12 cellular contexts compared by ENCODE assay signal in the genomic region with DNA sequence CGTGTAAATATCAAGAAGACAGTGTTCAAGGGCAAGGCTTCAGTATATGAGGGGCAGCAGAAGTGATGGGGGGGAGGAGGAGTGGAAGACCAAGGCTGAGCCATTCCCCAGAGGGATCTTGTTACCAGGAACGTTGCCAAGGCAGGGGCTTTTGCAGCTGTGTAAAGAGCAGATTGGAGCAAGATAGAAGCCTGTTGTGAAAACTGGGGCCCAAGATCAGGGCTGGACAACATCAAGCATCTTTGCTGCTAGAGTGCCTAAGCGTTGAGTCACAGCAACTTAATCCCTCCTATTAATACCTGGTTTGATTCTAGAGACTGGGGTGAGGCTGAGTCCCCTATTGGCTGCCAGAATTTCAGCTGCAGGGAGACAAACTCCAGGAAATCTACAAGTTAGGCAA. TPM values are rescaled to one million over a fixed set of nuclear protein-coding genes. Genes with fewer than 3 reads are reported as not detected.
DNase-seq lines count a peak whose midpoint lies in the region; ATAC-seq, FAIRE-seq and TF ChIP-seq lines count a peak whose summit lies in the region.
"Had no signal": no experiment of that assay in that cellular context is flagged by ENCODE, and none has a peak within 500 bp of the region (broad histone marks: within the 10 kb centered on the region; RNA-seq: fewer than 3 reads in every experiment).

No MANE protein-coding gene starts in this region.

- intact Hi-C loops in endothelial cell of umbilical vein (cut with micrococcal nuclease): loop anchor here (2.0 kb wide), 1 partner anchor 18 kb away; a partner anchor contains a TSS

- no peak overlapping the region for H3K27ac ChIP-seq in endothelial cell of umbilical vein (ENCODE audit: insufficient read depth, low read depth, low read length)
- H3K27ac ChIP-seq: thoracic aorta had no signal

- dilution Hi-C loops in endothelial cell of umbilical vein (cut with MboI; ENCODE audit: extremely low pct_ligation_motif_present, low sequenced_read_pairs): no loop called here

- H3K4me1 ChIP-seq in endothelial cell of umbilical vein (ENCODE audit: control insufficient read depth, extremely low read depth, insufficient read depth, low read length) (peaks cover 50% of the 10 kb centered on the region), skeletal muscle satellite cell (ENCODE audit: control insufficient read depth, insufficient read depth, low read length) (peaks cover 54% of the 10 kb centered on the region)

- H3K36me3 ChIP-seq in endothelial cell of umbilical vein (ENCODE audit: control insufficient read depth in 2 of 2, extremely low read depth in 1 of 2, insufficient read depth in 2 of 2, low read length in 2 of 2): no peaks in the 10 kb centered on the region
- no peaks in the 10 kb centered on the region for H3K36me3 ChIP-seq in skeletal muscle satellite cell (ENCODE audit: insufficient read depth, low read length)
- H3K36me3 ChIP-seq: thoracic aorta had no signal

- no peaks in the 10 kb centered on the region for H3K27me3 ChIP-seq in endothelial cell of umbilical vein (ENCODE audit: control insufficient read depth in 2 of 2, insufficient read depth in 2 of 2, low read length in 2 of 2)
- H3K27me3 ChIP-seq in skeletal muscle satellite cell (ENCODE audit: control insufficient read depth, insufficient read depth, low read length): no peaks in the 10 kb centered on the region

- CTCF ChIA-PET in endothelial cell of umbilical vein (lab: Charles Lee): no interaction called here

- H3K79me2 ChIP-seq in endothelial cell of umbilical vein (ENCODE audit: control insufficient read depth, insufficient read depth, low read length): no peaks in the 10 kb centered on the region

- H3K4me2 ChIP-seq in endothelial cell of umbilical vein (ENCODE audit: insufficient read depth, low read length): no peak overlapping the region
- peak overlapping the region; percentile 49 for H3K4me2 ChIP-seq in skeletal muscle satellite cell (ENCODE audit: low read length)

- TF ChIP-seq POLR2A in endothelial cell of umbilical vein (IDR thresholded peaks at IDR 0.05; ENCODE audit: low read depth, low read length): no peak

- no peak overlapping the region for H2AFZ ChIP-seq in endothelial cell of umbilical vein (ENCODE audit: low read depth, low read length)

- POLR2A ChIA-PET in endothelial cell of umbilical vein (lab: Charles Lee): no interaction called here

- H3K9ac ChIP-seq in endothelial cell of umbilical vein (replicated peaks; ENCODE audit: extremely low read depth, insufficient read depth, low read length): no peak overlapping the region
- no peak overlapping the region for H3K9ac ChIP-seq in skeletal muscle satellite cell (ENCODE audit: low read depth, low read length)

- TF ChIP-seq CTCF in endothelial cell of umbilical vein (IDR thresholded peaks at IDR 0.05; ENCODE audit: extremely low read depth in 1 of 2, insufficient read depth in 1 of 2, low read depth in 1 of 2, low read length in 2 of 2): no peak

- H4K20me1 ChIP-seq in endothelial cell of umbilical vein (replicated peaks; ENCODE audit: control insufficient read depth, extremely low read depth, insufficient read depth, low read length): no peaks in the 10 kb centered on the region

- H3K9me1 ChIP-seq in endothelial cell of umbilical vein (replicated peaks; ENCODE audit: control insufficient read depth, extremely low read depth, insufficient read depth, low read length): no peaks in the 10 kb centered on the region

- no TSS peak for BruUV-seq in endothelial cell of umbilical vein (replicated peaks; lab: Mats Ljungman, UMichigan)

- no peak for FAIRE-seq in endothelial cell of umbilical vein (lab: Jason Lieb, UNC)

- H3K9me3 ChIP-seq in endothelial cell of umbilical vein (replicated peaks; ENCODE audit: control insufficient read depth, insufficient read depth, low read length) (no peaks in the 10 kb centered on the region), skeletal muscle satellite cell (replicated peaks; ENCODE audit: low read length) (no peaks in the 10 kb centered on the region)

- ATAC-seq in GM19328 (IDR thresholded peaks at IDR 0.05; ENCODE audit: unreplicated experiment): no peak

- H3K4me3 ChIP-seq in endothelial cell of umbilical vein (replicated peaks in 1 of 3; ENCODE audit: insufficient read depth in 1 of 3, low read depth in 1 of 3, low read length in 3 of 3) (no peak overlapping the region), skeletal muscle satellite cell (ENCODE audit: low read length) (no peak overlapping the region)
- H3K4me3 ChIP-seq: thoracic aorta had no signal

- DNase-seq in NCI-H345 (lab: John Stamatoyannopoulos, UW) (peak; percentile 8), NCI-H345 treated with DMSO at 0.1 percent for 48 hours (lab: John Stamatoyannopoulos, UW; ENCODE audit: unreplicated experiment) (no peak), NCI-H524 treated with DMSO at 0.1 percent for 48 hours (lab: John Stamatoyannopoulos, UW) (peak; percentile 86), endothelial cell of umbilical vein (ENCODE audit: low read depth, low spot score) (peak; percentile 64), epidermal melanocyte (ENCODE audit: insufficient read length, low spot score) (no peak), NCI-H2227 (lab: John Stamatoyannopoulos, UW; ENCODE audit: unreplicated experiment) (no peak)
- DNase-seq: activated CD8-positive, alpha-beta memory T cell treated with anti-CD3 and anti-CD28 coated beads, Interleukin-2, amount 50 U/mL, for 4 hours; H9; SHP77 treated with DMSO at 0.1 percent for 48 hours had no signal

TF ChIP-seq in endothelial cell of umbilical vein, 7 proteins besides CTCF, POLR2A, EP300 and RAD21:
- TF ChIP-seq FOS (IDR thresholded peaks at IDR 0.05; ENCODE audit: borderline replicate concordance, insufficient read depth, low read length) (no peak), GATA2 (IDR thresholded peaks at IDR 0.05; ENCODE audit: insufficient read depth, insufficient read length, low read depth, low read length) (peak; percentile 61)

RNA-seq across cellular contexts. Expression of a gene that starts 18.4 kb away (rescaled TPM):
- 29.6 and 31.8 TPM in 2 replicates for total RNA-seq in endothelial cell of umbilical vein
- 4.7 and 5.3 TPM in 2 replicates for polyA plus RNA-seq in endothelial cell of umbilical vein
- polyA plus RNA-seq in endothelial cell of umbilical vein (2011; cell fraction: cytosol; rRNA removed): 7.8 and 8.3 TPM in 2 replicates
- polyA plus RNA-seq in endothelial cell of umbilical vein (2011; cell fraction: nucleus; rRNA removed): 21.7 and 27.3 TPM in 2 replicates
- 12.0 and 14.0 TPM in 2 replicates for polyA plus RNA-seq in endothelial cell of umbilical vein (2012)
- polyA minus RNA-seq in endothelial cell of umbilical vein: 27.7 and 34.4 TPM in 2 replicates
- polyA minus RNA-seq in endothelial cell of umbilical vein (2011; cell fraction: cytosol; rRNA and poly(A)+ RNA removed): 34.7 TPM
- polyA minus RNA-seq in endothelial cell of umbilical vein (2011; cell fraction: nucleus; rRNA and poly(A)+ RNA removed): 58.0 and 64.9 TPM in 2 replicates
- 41.1 and 53.5 TPM in 2 replicates for total RNA-seq in skeletal muscle satellite cell (2012; rRNA removed)

Comparison
In these comparisons a context has a peak if more than half of its experiments do, and no peak if none do; other contexts are left out.
1. DNase-seq: peak in NCI-H345 (single experiment), NCI-H524 treated with DMSO at 0.1 percent for 48 hours (single experiment) and endothelial cell of umbilical vein (single experiment); none in NCI-H345 treated with DMSO at 0.1 percent for 48 hours (single experiment), epidermal melanocyte (single experiment) and NCI-H2227 (single experiment).